In genomic region chr3:89395996-89396395, GRCh38 we compare ENCODE assay signal across 2 cellular contexts.
"Had no signal": no experiment of that assay in that cellular context is flagged by ENCODE, and none has a peak within 500 bp of the region (broad histone marks: within the 10 kb centered on the region; RNA-seq: fewer than 3 reads in every experiment).

No MANE protein-coding gene starts in this region.

- DNase-seq: GF-D8 had no signal

- H3K4me3 ChIP-seq: GM12878 had no signal
